ENCODE assay signal across 17 cellular contexts in genomic region chr17:50657627-50658026, GRCh38. TPM values are rescaled to one million over a fixed set of nuclear protein-coding genes. Genes with fewer than 3 reads are reported as not detected.
DNase-seq lines count a peak whose midpoint lies in the region; ATAC-seq, FAIRE-seq and TF ChIP-seq lines count a peak whose summit lies in the region.
"Had no signal": no experiment of that assay in that cellular context is flagged by ENCODE, and none has a peak within 500 bp of the region (broad histone marks: within the 10 kb centered on the region; RNA-seq: fewer than 3 reads in every experiment).

No MANE protein-coding gene starts in this region.

- POLR2A ChIA-PET in HepG2 (lab: Yijun Ruan, JAX) = interaction anchor here (1.6 kb wide), 1 partner anchor 30 kb away, joined by 5 read pairs; no protein-coding TSS in a partner anchor
- POLR2A ChIA-PET in WTC11 (lab: Charles Lee) = no interaction called here

- CTCF ChIA-PET in HepG2 (lab: Yijun Ruan, JAX; ENCODE audit: low intra/inter-chr PET ratio, low total read pairs) = no interaction called here
- CTCF ChIA-PET in WTC11 (lab: Charles Lee) = no interaction called here

- H4K20me1 ChIP-seq in HepG2 (ENCODE audit: insufficient read depth, low read length) = no peaks in the 10 kb centered on the region
- H4K20me1 ChIP-seq: BLaER1 had no signal

- H3K36me3 ChIP-seq in HepG2 (replicated peaks in 1 of 2; ENCODE audit: control insufficient read depth in 1 of 2, insufficient read depth in 2 of 2, low read length in 2 of 2) (no peaks in the 10 kb centered on the region), right lobe of liver (peaks cover 0 to 6% (median 0%) of the 10 kb centered on the region in 4 donors), Peyer's patch (no peaks in the 10 kb centered on the region), transverse colon (no peaks in the 10 kb centered on the region)
- H3K36me3 ChIP-seq: BLaER1 had no signal

- no peak for ATAC-seq in HepG2
- no peak for ATAC-seq in right lobe of liver
- peak; percentile 64 for ATAC-seq in left colon
- no peak for ATAC-seq in HG02571 (IDR thresholded peaks at IDR 0.05; ENCODE audit: unreplicated experiment)
- ATAC-seq in GM18870 (IDR thresholded peaks at IDR 0.05; ENCODE audit: unreplicated experiment) = no peak
- ATAC-seq in WTC11 = no peak
- ATAC-seq: GM12878 had no signal

- in situ Hi-C loops in HepG2 (cut with HindIII; ENCODE audit: extremely low pct_ligation_motif_present, low pct_unique_long_range_greater_than_20kb) (no loop called here), transverse colon (cut with MboI; ENCODE audit: low pct_ligation_motif_present in 1 of 4, low pct_unique_long_range_greater_than_20kb in 1 of 4, low sequenced_read_pairs in 3 of 4) (no loop called here)

- H2AFZ ChIP-seq in HepG2 (ENCODE audit: low read length) = no peak overlapping the region
- H2AFZ ChIP-seq: GM23248 had no signal

- TF ChIP-seq POLR2A in HepG2 (IDR thresholded peaks at IDR 0.05; ENCODE audit: insufficient read depth in 1 of 2, low read depth in 2 of 2, low read length in 2 of 2) = no peak
- no peak for TF ChIP-seq POLR2A in right lobe of liver (IDR thresholded peaks at IDR 0.05)
- TF ChIP-seq POLR2A in Peyer's patch (IDR thresholded peaks at IDR 0.05) = peak in 1 of 2 donors; percentile 49
- TF ChIP-seq POLR2A in transverse colon (IDR thresholded peaks at IDR 0.05) = no peak

- H3K4me3 ChIP-seq in HepG2 (replicated peaks in 1 of 3; ENCODE audit: insufficient read depth in 1 of 3, low read depth in 2 of 3, low read length in 3 of 3) (no peak overlapping the region), right lobe of liver (no peak overlapping the region), Peyer's patch (no peak overlapping the region), transverse colon (no peak overlapping the region)
- H3K4me3 ChIP-seq: BLaER1, GM12878, GM23248 had no signal

- intact Hi-C loops in HepG2 (cut with micrococcal nuclease; ENCODE audit: unreplicated experiment) = no loop called here
- intact Hi-C loops in right lobe of liver (cut with DNase I) = no loop called here
- intact Hi-C loops in left colon (cut with DNase I, micrococcal nuclease) = no loop called here
- intact Hi-C loops in transverse colon (cut with DNase I; ENCODE audit: low total_unique reads) = no loop called here

- H3K9ac ChIP-seq in HepG2 (ENCODE audit: insufficient read depth, low read depth, low read length) = no peak overlapping the region; the same call in 1 of the 2 replicates
- H3K9ac ChIP-seq: BLaER1, GM23248 had no signal

- H3K9me3 ChIP-seq in HepG2 (ENCODE audit: low read length) = peaks cover 5% of the 10 kb centered on the region
- no peaks in the 10 kb centered on the region for H3K9me3 ChIP-seq in right lobe of liver
- peaks cover 0 to 2% (median 0%) of the 10 kb centered on the region in 4 donors for H3K9me3 ChIP-seq in Peyer's patch
- no peaks in the 10 kb centered on the region for H3K9me3 ChIP-seq in transverse colon

- H3K9me3 Mint-ChIP-seq in WTC11 = 0 out of 2 replicates have a peak, but pooled peaks cover under 1% of the 10 kb centered on the region
- H3K9me3 Mint-ChIP-seq: CD8-positive, alpha-beta memory T cell had no signal

- no peak overlapping the region for H3K4me2 ChIP-seq in HepG2 (ENCODE audit: low read depth, low read length)
- H3K4me2 ChIP-seq: BLaER1 had no signal

- no TSS peak for BruUV-seq in HepG2 (replicated peaks; lab: Mats Ljungman, UMichigan)

- WGBS in HepG2 (ENCODE audit: low lambda C conversion rate) = 99% methylated on average over 6 of the region's 7 CpGs
- whole genome bisulfite sequencing in right lobe of liver (ENCODE audit: insufficient coverage, low coverage, low lambda C conversion rate, missing lambda C conversion rate) = 88% methylated on average over 5 of the region's 7 CpGs
- 65% methylated on average over 7 of the region's 7 CpGs; no CpG with 5 or more reads in 1 of the 2 donors for WGBS in transverse colon (ENCODE audit: low coverage in 1 of 2), 2 donors

- no peak overlapping the region for H3K27ac Mint-ChIP-seq in WTC11
- H3K27ac Mint-ChIP-seq: CD8-positive, alpha-beta memory T cell had no signal

- H3K27ac ChIP-seq in HepG2 (ENCODE audit: extremely low read length, insufficient read depth, low read length) = no peak overlapping the region
- H3K27ac ChIP-seq in right lobe of liver = no peak overlapping the region
- peak overlapping the region in 3 of 4 donors; percentile 51 to 92 (median 55) for H3K27ac ChIP-seq in Peyer's patch
- H3K27ac ChIP-seq in transverse colon = peak overlapping the region; percentile 36 to 80 (median 70)
- H3K27ac ChIP-seq: 22Rv1, BLaER1, GM23248 had no signal

- TF ChIP-seq CTCF in HepG2 (CRISPR knock-in tag; IDR thresholded peaks at IDR 0.05) = no peak
- no peak for TF ChIP-seq CTCF in right lobe of liver (IDR thresholded peaks at IDR 0.05)
- peak in 2 of 6 experiments; percentile 22 to 32 for TF ChIP-seq CTCF in Peyer's patch (IDR thresholded peaks at IDR 0.05)
- peak in 1 of 5 experiments; percentile 28 for TF ChIP-seq CTCF in transverse colon (IDR thresholded peaks at IDR 0.05)
- TF ChIP-seq CTCF in WTC11 (IDR thresholded peaks at IDR 0.05) = no peak

- FAIRE-seq in HepG2 (lab: Jason Lieb, UNC) = no peak
- FAIRE-seq: GM12878, GM18507, H54 had no signal

- H3K27me3 Mint-ChIP-seq in WTC11 (ENCODE audit: low read depth) = no peaks in the 10 kb centered on the region

- H3K79me2 ChIP-seq in HepG2 (ENCODE audit: insufficient read depth, low read length) = no peaks in the 10 kb centered on the region

- DNase-seq in HepG2 (ENCODE audit: low spot score) = no peak
- no peak for DNase-seq in right lobe of liver
- DNase-seq in Peyer's patch = peak in 2 of 3 donors; percentile 84 to 88
- peak; percentile 59 to 60 for DNase-seq in left colon
- peak; percentile 77 for DNase-seq in transverse colon
- DNase-seq in WTC11 (ENCODE audit: low spot score) = no peak
- DNase-seq: AML-193; CD8-positive, alpha-beta memory T cell; DMS 273 treated with DMSO at 0.1 percent for 48 hours; GM23248 had no signal

- peaks cover 55% of the 10 kb centered on the region for H3K4me1 ChIP-seq in HepG2 (ENCODE audit: insufficient read depth, low read length)
- peaks cover 0 to 50% (median 24%) of the 10 kb centered on the region in 4 donors for H3K4me1 ChIP-seq in right lobe of liver
- H3K4me1 ChIP-seq in Peyer's patch = peaks cover 0 to 43% (median 11%) of the 10 kb centered on the region in 4 donors
- peaks cover 31 to 61% (median 50%) of the 10 kb centered on the region in 4 donors for H3K4me1 ChIP-seq in transverse colon

- no peak overlapping the region for H3K4me3 Mint-ChIP-seq in WTC11
- H3K4me3 Mint-ChIP-seq: CD8-positive, alpha-beta memory T cell had no signal

- no peak for TF ChIP-seq EP300 in HepG2 (IDR thresholded peaks at IDR 0.05; ENCODE audit: low read depth in 2 of 2, low read length in 2 of 2)
- no peak for TF ChIP-seq EP300 in HepG2 (CRISPR knock-in tag; IDR thresholded peaks at IDR 0.05; ENCODE audit: borderline replicate concordance)
- peak; percentile 60 for TF ChIP-seq EP300 in transverse colon (IDR thresholded peaks at IDR 0.05; ENCODE audit: low read depth)

- H3K27me3 ChIP-seq in HepG2 (ENCODE audit: control insufficient read depth in 1 of 2, insufficient read depth in 2 of 2, low read length in 2 of 2) (no peaks in the 10 kb centered on the region), right lobe of liver (no peaks in the 10 kb centered on the region), Peyer's patch (no peaks in the 10 kb centered on the region), transverse colon (no peaks in the 10 kb centered on the region)
- H3K27me3 ChIP-seq: BLaER1 had no signal

- no peak for TF ChIP-seq RAD21 in HepG2 (CRISPR knock-in tag; IDR thresholded peaks at IDR 0.05)

- H3K36me3 Mint-ChIP-seq in WTC11 = no peaks in the 10 kb centered on the region

- H3K4me1 Mint-ChIP-seq in WTC11 = peaks cover 16% of the 10 kb centered on the region
- H3K4me1 Mint-ChIP-seq: CD8-positive, alpha-beta memory T cell had no signal

RNA-seq across cellular contexts. Expression of gene ABCC3, which starts 22.9 kb away (rescaled TPM):
- 18.0 and 25.2 TPM in 2 replicates for total RNA-seq in HepG2 (2016; rRNA removed; fragmentation: Illumina TruSeq; extraction: Trizol)
- total RNA-seq in HepG2 (2016; cell fraction: cytosol; rRNA removed; fragmentation: Illumina TruSeq; extraction: Trizol; ENCODE audit: low read depth) = 13.3 and 13.8 TPM in 2 replicates
- total RNA-seq in HepG2 (2016; cell fraction: insoluble cytoplasmic fraction; rRNA removed; fragmentation: Illumina TruSeq; extraction: Trizol) = 14.4 and 28.1 TPM in 2 replicates
- 23.1 and 25.2 TPM in 2 replicates for total RNA-seq in HepG2 (2016; cell fraction: membrane; rRNA removed; fragmentation: Illumina TruSeq; extraction: Trizol)
- 38.6 and 38.7 TPM in 2 replicates for total RNA-seq in HepG2 (2016; cell fraction: nucleus; rRNA removed; fragmentation: Illumina TruSeq; extraction: Trizol)
- polyA plus RNA-seq in HepG2 (2011; rRNA removed) = 50.5 and 50.7 TPM in 2 replicates
- polyA plus RNA-seq in HepG2 (2011; cell fraction: cytosol; rRNA removed) = 19.0 and 24.0 TPM in 2 replicates
- polyA plus RNA-seq in HepG2 (2011; cell fraction: nucleus; rRNA removed) = 331 and 391 TPM in 2 replicates
- polyA plus RNA-seq in HepG2 (2012) = 15.7 and 38.4 TPM in 2 replicates
- 15.1 and 15.9 TPM in 2 replicates for polyA plus RNA-seq in HepG2 (2016; cell fraction: cytosol; fragmentation: Illumina TruSeq; extraction: Trizol; ENCODE audit: low read depth)
- 17.3 and 21.5 TPM in 2 replicates for polyA plus RNA-seq in HepG2 (2016; cell fraction: insoluble cytoplasmic fraction; fragmentation: Illumina TruSeq; extraction: Trizol; ENCODE audit: low read depth)
- 23.7 and 24.5 TPM in 2 replicates for polyA plus RNA-seq in HepG2 (2016; cell fraction: membrane; fragmentation: Illumina TruSeq; extraction: Trizol; ENCODE audit: low read depth)
- 84.3 and 87.4 TPM in 2 replicates for polyA plus RNA-seq in HepG2 (2016; cell fraction: nucleus; fragmentation: Illumina TruSeq; extraction: Trizol; ENCODE audit: insufficient read depth, low read depth)
- 73.4 and 78.1 TPM in 2 replicates for polyA minus RNA-seq in HepG2 (2011; rRNA and poly(A)+ RNA removed; ENCODE audit: low replicate concordance)
- polyA minus RNA-seq in HepG2 (2011; cell fraction: cytosol; rRNA and poly(A)+ RNA removed) = 10.9 and 17.8 TPM in 2 replicates
- 61.9 and 63.1 TPM in 2 replicates for polyA minus RNA-seq in HepG2 (2011; cell fraction: nucleus; rRNA and poly(A)+ RNA removed)
- 100 to 1,000 TPM; 146 to 286 (median 178) TPM for total RNA-seq in right lobe of liver
- total RNA-seq in Peyer's patch = 100 to 1,000 TPM; 190 to 683 (median 305) TPM
- 100 to 1,000 TPM; 251 to 373 TPM for total RNA-seq in left colon
- total RNA-seq in transverse colon = 100 to 1,000 TPM; 297 to 655 (median 533) TPM
- total RNA-seq in WTC11 (2021) = 0.92 to 2.6 TPM (median 0.99 TPM) in 3 replicates
- polyA plus RNA-seq: CD8-positive, alpha-beta memory T cell had no signal

RNA-seq across cellular contexts. Expression of gene ANKRD40, which starts 50.1 kb away (rescaled TPM):
- 46.4 and 52.4 TPM in 2 replicates for total RNA-seq in HepG2 (2016; rRNA removed; fragmentation: Illumina TruSeq; extraction: Trizol)
- 14.8 and 17.0 TPM in 2 replicates for total RNA-seq in HepG2 (2016; cell fraction: cytosol; rRNA removed; fragmentation: Illumina TruSeq; extraction: Trizol; ENCODE audit: low read depth)
- total RNA-seq in HepG2 (2016; cell fraction: insoluble cytoplasmic fraction; rRNA removed; fragmentation: Illumina TruSeq; extraction: Trizol) = 43.9 and 45.1 TPM in 2 replicates
- total RNA-seq in HepG2 (2016; cell fraction: membrane; rRNA removed; fragmentation: Illumina TruSeq; extraction: Trizol) = 53.6 and 57.7 TPM in 2 replicates
- total RNA-seq in HepG2 (2016; cell fraction: nucleus; rRNA removed; fragmentation: Illumina TruSeq; extraction: Trizol) = 27.7 and 32.1 TPM in 2 replicates
- 30.2 and 35.0 TPM in 2 replicates for polyA plus RNA-seq in HepG2 (2011; rRNA removed)
- polyA plus RNA-seq in HepG2 (2011; cell fraction: cytosol; rRNA removed) = 20.9 and 27.5 TPM in 2 replicates
- polyA plus RNA-seq in HepG2 (2011; cell fraction: nucleus; rRNA removed) = 14.0 and 17.7 TPM in 2 replicates
- 25.7 and 26.1 TPM in 2 replicates for polyA plus RNA-seq in HepG2 (2012)
- 12.7 TPM in 2 replicates for polyA plus RNA-seq in HepG2 (2016; cell fraction: cytosol; fragmentation: Illumina TruSeq; extraction: Trizol; ENCODE audit: low read depth)
- 37.2 and 46.0 TPM in 2 replicates for polyA plus RNA-seq in HepG2 (2016; cell fraction: insoluble cytoplasmic fraction; fragmentation: Illumina TruSeq; extraction: Trizol; ENCODE audit: low read depth)
- 34.9 and 37.7 TPM in 2 replicates for polyA plus RNA-seq in HepG2 (2016; cell fraction: membrane; fragmentation: Illumina TruSeq; extraction: Trizol; ENCODE audit: low read depth)
- 52.0 and 58.7 TPM in 2 replicates for polyA plus RNA-seq in HepG2 (2016; cell fraction: nucleus; fragmentation: Illumina TruSeq; extraction: Trizol; ENCODE audit: insufficient read depth, low read depth)
- polyA minus RNA-seq in HepG2 (2011; rRNA and poly(A)+ RNA removed; ENCODE audit: low replicate concordance) = 22.7 and 24.6 TPM in 2 replicates
- polyA minus RNA-seq in HepG2 (2011; cell fraction: cytosol; rRNA and poly(A)+ RNA removed) = 31.7 and 31.9 TPM in 2 replicates
- polyA minus RNA-seq in HepG2 (2011; cell fraction: nucleus; rRNA and poly(A)+ RNA removed) = 21.2 and 23.9 TPM in 2 replicates
- 10 to 100 TPM; 13.9 to 17.4 (median 15.1) TPM for total RNA-seq in right lobe of liver
- 10 to 100 TPM; 18.2 to 24.7 (median 21.4) TPM for total RNA-seq in Peyer's patch
- total RNA-seq in left colon = 10 to 100 TPM; 23.9 to 28.8 TPM
- 10 to 100 TPM; 18.7 to 30.8 (median 24.2) TPM for total RNA-seq in transverse colon
- total RNA-seq in WTC11 (2021) = 43.3 to 45.3 TPM (median 45.3 TPM) in 3 replicates

Comparison
In these comparisons a context has a peak if more than half of its experiments do, and no peak if none do; other contexts are left out.
1. DNase-seq: peak in Peyer's patch (2 of 3), left colon (2 of 2) and transverse colon (single experiment); none in HepG2 (single experiment), right lobe of liver (0 of 3) and WTC11 (single experiment).
2. H3K27ac ChIP-seq: peak in Peyer's patch (3 of 4) and transverse colon (4 of 4); none in HepG2 (single experiment) and right lobe of liver (0 of 3).